ENCODE assay signal across 23 cellular contexts in the genomic region with DNA sequence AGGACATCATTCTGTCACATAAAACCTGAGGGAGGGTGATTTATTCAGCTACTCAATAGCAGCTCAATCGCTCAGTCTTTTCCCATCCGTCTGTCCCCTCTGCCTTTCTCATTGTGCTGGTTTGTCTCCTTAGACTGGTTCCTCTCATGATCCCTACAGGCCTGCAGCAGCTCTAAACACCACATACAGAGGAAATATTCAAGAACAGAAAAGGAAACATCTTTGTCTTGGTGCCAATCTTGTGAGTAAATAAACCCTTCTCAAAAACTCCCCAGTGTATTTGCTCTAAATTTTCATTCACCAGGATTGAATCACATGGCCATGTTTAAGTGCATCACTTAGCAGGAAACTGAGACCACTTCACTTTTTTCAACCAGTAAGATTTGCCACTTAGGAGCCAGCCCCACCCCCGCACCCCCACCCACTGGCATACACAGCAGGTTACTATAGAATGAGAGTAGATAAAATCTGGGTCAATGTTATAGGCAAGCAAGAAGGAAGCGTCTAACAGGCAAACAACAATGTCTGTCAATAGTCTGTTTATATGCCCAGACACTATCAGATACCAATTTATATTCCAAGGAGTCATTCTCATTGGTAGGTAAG.
DNase-seq lines count a peak whose midpoint lies in the region; ATAC-seq and TF ChIP-seq lines count a peak whose summit lies in the region.
"Had no signal": no experiment of that assay in that cellular context is flagged by ENCODE, and none has a peak within 500 bp of the region (broad histone marks: within the 10 kb centered on the region; RNA-seq: fewer than 3 reads in every experiment).

No MANE protein-coding gene starts in this region.

- peak; percentile 37 for DNase-seq in NCI-H2107 (lab: John Stamatoyannopoulos, UW)
- no peak for DNase-seq in WTC11 (ENCODE audit: low spot score)
- no peak for DNase-seq in SK-N-SH
- no peak for DNase-seq in activated CD4-positive, alpha-beta T cell treated with anti-CD3 and anti-CD28 coated beads for 48 hours
- no peak for DNase-seq in NCI-H774 (lab: John Stamatoyannopoulos, UW)
- DNase-seq: activated CD4-positive, alpha-beta T cell treated with anti-CD3 and anti-CD28 coated beads, Interleukin-2, amount 50 U/mL, for 4 hours; amniotic stem cell; dermis blood vessel endothelial cell; erythroblast; MM.1S; PC-3; psoas muscle; stimulated activated CD4-positive, alpha-beta T cell treated with anti-CD3 and anti-CD28 coated beads, Interleukin-4, amount 100 ng/mL, for 1 hour; upper lobe of right lung had no signal

- no peaks in the 10 kb centered on the region for H3K79me2 ChIP-seq in SK-N-SH (ENCODE audit: insufficient read depth)

- H3K9me2 ChIP-seq in SK-N-SH, result no peaks in the 10 kb centered on the region

- POLR2A ChIA-PET in WTC11 (lab: Charles Lee), result no interaction called here
- POLR2A ChIA-PET in SK-N-SH (lab: Yijun Ruan, JAX), result no interaction called here

- no peaks in the 10 kb centered on the region for H3K27me3 Mint-ChIP-seq in WTC11 (ENCODE audit: low read depth)
- H3K27me3 Mint-ChIP-seq: IgD-negative memory B cell; natural killer cell treated with Interleukin-12 subunit alpha and Interleukin-12 subunit beta and Interleukin-15 and Interleukin-18, amount 100 ng/mL, for 72 hours had no signal

- H3K4me3 ChIP-seq in BLaER1 (no peak overlapping the region), HUES64 (ENCODE audit: low read length) (no peak overlapping the region), SK-N-SH (ENCODE audit: low read depth in 2 of 2, low read length in 1 of 2) (no peak overlapping the region)
- H3K4me3 ChIP-seq: psoas muscle, skin epidermis, upper lobe of right lung had no signal

- H3K4me3 Mint-ChIP-seq in WTC11, result no peak overlapping the region
- H3K4me3 Mint-ChIP-seq: IgD-negative memory B cell; mesothelial cell of epicardium; natural killer cell treated with Interleukin-12 subunit alpha and Interleukin-12 subunit beta and Interleukin-15 and Interleukin-18, amount 100 ng/mL, for 72 hours; T-helper 1 cell treated with Interleukin-12 subunit alpha and Interleukin-12 subunit beta and Interleukin-4 antibody, amounts not matched to agents 30 μg/mL and 1 μg/mL, for 36 hours had no signal

- 0 out of 2 replicates have a peak, but pooled peaks cover 3% of the 10 kb centered on the region for H3K36me3 Mint-ChIP-seq in WTC11
- H3K36me3 Mint-ChIP-seq: IgD-negative memory B cell; mesothelial cell of epicardium; natural killer cell treated with Interleukin-12 subunit alpha and Interleukin-12 subunit beta and Interleukin-15 and Interleukin-18, amount 100 ng/mL, for 72 hours had no signal

- no peak overlapping the region for H2AFZ ChIP-seq in SK-N-SH (ENCODE audit: low read depth)

- H3F3A ChIP-seq in SK-N-SH (replicated peaks; ENCODE audit: insufficient read depth), result no peaks in the 10 kb centered on the region

- no peaks in the 10 kb centered on the region for H3K27me3 ChIP-seq in BLaER1
- no peaks in the 10 kb centered on the region for H3K27me3 ChIP-seq in HUES64 (ENCODE audit: insufficient read depth, low read length)
- no peaks in the 10 kb centered on the region for H3K27me3 ChIP-seq in SK-N-SH (ENCODE audit: insufficient read depth)
- H3K27me3 ChIP-seq: upper lobe of right lung had no signal

- H3K27ac Mint-ChIP-seq in WTC11, result peak overlapping the region; percentile 76
- H3K27ac Mint-ChIP-seq: IgD-negative memory B cell; mesothelial cell of epicardium; natural killer cell treated with Interleukin-12 subunit alpha and Interleukin-12 subunit beta and Interleukin-15 and Interleukin-18, amount 100 ng/mL, for 72 hours; T-helper 1 cell treated with Interleukin-12 subunit alpha and Interleukin-12 subunit beta and Interleukin-4 antibody, amounts not matched to agents 30 μg/mL and 1 μg/mL, for 36 hours had no signal

- H3K9me3 ChIP-seq in BLaER1 (peaks cover 2% of the 10 kb centered on the region; the same call in 1 of the 2 replicates), HUES64 (ENCODE audit: insufficient read depth, low read depth, low read length) (no peaks in the 10 kb centered on the region), SK-N-SH (no peaks in the 10 kb centered on the region)
- H3K9me3 ChIP-seq: psoas muscle, upper lobe of right lung had no signal

- WGBS in HUES64, result 65% methylated on average over 3 of the region's 4 CpGs
- WGBS in SK-N-SH (ENCODE audit: low lambda C conversion rate), result 58% methylated on average over 4 of the region's 4 CpGs

- no peaks in the 10 kb centered on the region for H3K9me3 Mint-ChIP-seq in WTC11
- H3K9me3 Mint-ChIP-seq: mesothelial cell of epicardium; T-helper 1 cell treated with Interleukin-12 subunit alpha and Interleukin-12 subunit beta and Interleukin-4 antibody, amounts not matched to agents 30 μg/mL and 1 μg/mL, for 36 hours had no signal

- ATAC-seq in WTC11, result peak; percentile 79
- ATAC-seq in HG03175 (IDR thresholded peaks at IDR 0.05; ENCODE audit: unreplicated experiment), result no peak
- ATAC-seq: natural killer cell treated with Interleukin-12 subunit alpha and Interleukin-12 subunit beta and Interleukin-15 and Interleukin-18, amount 100 ng/mL, for 72 hours; PC-3; psoas muscle; upper lobe of right lung had no signal

- H3K9ac ChIP-seq in BLaER1, result peak overlapping the region; percentile 49
- H3K9ac ChIP-seq in HUES64 (ENCODE audit: low read depth, low read length), result no peak overlapping the region
- H3K9ac ChIP-seq in SK-N-SH, result no peak overlapping the region

- no peak for TF ChIP-seq EP300 in SK-N-SH (IDR thresholded peaks at IDR 0.05; ENCODE audit: borderline replicate concordance in 1 of 2, low read depth in 1 of 2, low read length in 1 of 2)

- peaks cover 66% of the 10 kb centered on the region for H3K4me1 Mint-ChIP-seq in WTC11
- H3K4me1 Mint-ChIP-seq: IgD-negative memory B cell had no signal

- CTCF ChIA-PET in WTC11 (lab: Charles Lee), result no interaction called here
- CTCF ChIA-PET in SK-N-SH (lab: Yijun Ruan, JAX), result interaction anchor here (0.6 to 1.8 kb wide), 2 partner anchors 15 to 113 kb away, joined by 3 read pairs; no protein-coding TSS in a partner anchor

- H4K20me1 ChIP-seq in BLaER1 (no peaks in the 10 kb centered on the region), SK-N-SH (ENCODE audit: insufficient read depth) (no peaks in the 10 kb centered on the region)

- peak overlapping the region; percentile 55 for H3K4me2 ChIP-seq in BLaER1
- H3K4me2 ChIP-seq in SK-N-SH, result no peak overlapping the region

- H3K27ac ChIP-seq in BLaER1, result peak overlapping the region; percentile 56; the same call in 1 of the 2 replicates
- peak overlapping the region; percentile 62 for H3K27ac ChIP-seq in HUES64 (ENCODE audit: low read depth, low read length)
- H3K27ac ChIP-seq in SK-N-SH (ENCODE audit: low read depth in 2 of 2, low read length in 1 of 2), result no peak overlapping the region
- H3K27ac ChIP-seq: psoas muscle, skin epidermis, upper lobe of right lung, VCaP had no signal

- no peak for TF ChIP-seq RAD21 in SK-N-SH (IDR thresholded peaks at IDR 0.05; ENCODE audit: low read length)

- no peaks in the 10 kb centered on the region for H3K36me3 ChIP-seq in BLaER1
- no peaks in the 10 kb centered on the region for H3K36me3 ChIP-seq in HUES64 (ENCODE audit: insufficient read depth, low read length)
- H3K36me3 ChIP-seq in SK-N-SH (replicated peaks in 1 of 2; ENCODE audit: control insufficient read depth in 1 of 2, insufficient read depth in 2 of 2, low read length in 1 of 2), result no peaks in the 10 kb centered on the region
- H3K36me3 ChIP-seq: upper lobe of right lung had no signal

- TF ChIP-seq CTCF in WTC11 (IDR thresholded peaks at IDR 0.05), result no peak
- no peak for TF ChIP-seq CTCF in SK-N-SH (IDR thresholded peaks at IDR 0.05)

- peaks cover 52% of the 10 kb centered on the region for H3K4me1 ChIP-seq in BLaER1
- peaks cover 51% of the 10 kb centered on the region for H3K4me1 ChIP-seq in HUES64 (ENCODE audit: insufficient read depth, low read length)
- H3K4me1 ChIP-seq in SK-N-SH (ENCODE audit: control insufficient read depth in 1 of 2, insufficient read depth in 2 of 2, low read depth in 1 of 2, low read length in 1 of 2), result no peaks in the 10 kb centered on the region; a peak in 2 of 4 replicates
- H3K4me1 ChIP-seq: psoas muscle, upper lobe of right lung had no signal

TF ChIP-seq in WTC11, 78 proteins besides CTCF, POLR2A, EP300 and RAD21 (continues in another document):
- TF ChIP-seq, protein P1, sequence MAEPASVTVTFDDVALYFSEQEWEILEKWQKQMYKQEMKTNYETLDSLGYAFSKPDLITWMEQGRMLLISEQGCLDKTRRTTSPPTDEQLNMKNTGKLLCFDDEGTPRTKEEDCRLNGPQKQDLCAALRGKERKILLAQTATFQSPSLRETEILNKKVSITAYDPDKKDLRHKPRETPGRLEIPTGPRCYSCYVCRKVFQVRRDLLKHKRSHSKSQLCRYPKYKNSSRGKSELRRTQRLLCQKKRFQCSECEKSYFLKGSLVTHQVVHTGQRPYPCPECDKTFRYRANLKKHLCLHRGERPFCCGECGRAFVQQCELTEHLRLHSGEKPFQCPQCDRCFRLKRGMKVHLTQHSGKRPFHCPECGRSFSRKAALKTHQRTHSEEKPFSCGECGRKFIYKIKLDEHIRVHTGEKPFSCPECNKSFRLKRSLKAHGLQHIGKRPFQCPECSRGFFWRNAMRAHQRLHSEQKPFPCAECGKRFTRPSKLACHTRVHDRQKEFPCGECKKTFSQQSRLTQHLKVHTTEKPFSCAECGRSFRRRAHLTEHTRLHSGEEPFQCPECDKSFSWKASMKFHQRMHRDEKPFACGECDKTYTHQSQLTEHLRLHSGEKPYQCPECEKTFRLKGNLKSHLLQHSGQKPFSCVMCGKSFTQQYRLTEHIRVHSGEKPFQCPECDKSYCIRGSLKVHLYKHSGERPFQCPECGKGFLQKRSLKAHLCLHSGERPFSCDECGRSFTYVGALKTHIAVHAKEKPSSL (CRISPR knock-in tag; conservative IDR thresholded peaks at IDR 0.05), result no peak
- no peak for TF ChIP-seq TP53 (CRISPR knock-in tag; IDR thresholded peaks at IDR 0.05)

TF ChIP-seq in SK-N-SH, 30 proteins besides CTCF, POLR2A, EP300 and RAD21:
- TF ChIP-seq TAF1 (IDR thresholded peaks at IDR 0.05; ENCODE audit: borderline replicate concordance, low read depth, low read length) (no peak), CHD2 (IDR thresholded peaks at IDR 0.05; ENCODE audit: low read length, partially characterized antibody) (no peak), RCOR1 (IDR thresholded peaks at IDR 0.05; ENCODE audit: low read length) (no peak), JUND (IDR thresholded peaks at IDR 0.05) (no peak), NRF1 (IDR thresholded peaks at IDR 0.05; ENCODE audit: low read depth, low read length) (no peak)

Comparison
In these comparisons a context has a peak if more than half of its experiments do, and no peak if none do; other contexts are left out.
1. H3K27ac ChIP-seq: peak in BLaER1 (single experiment) and HUES64 (single experiment); none in SK-N-SH (0 of 2).